Comparison of ENCODE assay signal across 14 cellular contexts in genomic region chr2:109317471-109318090, GRCh38.
DNase-seq lines count a peak whose midpoint lies in the region; ATAC-seq and TF ChIP-seq lines count a peak whose summit lies in the region.
"Had no signal": no experiment of that assay in that cellular context is flagged by ENCODE, and none has a peak within 500 bp of the region (broad histone marks: within the 10 kb centered on the region; RNA-seq: fewer than 3 reads in every experiment).

No MANE protein-coding gene starts in this region.

- no peak for TF ChIP-seq EP300 in esophagus muscularis mucosa (IDR thresholded peaks at IDR 0.05)

- H3K27ac ChIP-seq in breast epithelium (peak overlapping the region; percentile 68 to 76), esophagus muscularis mucosa (replicated peaks in 1 of 4) (peak overlapping the region; percentile 64 to 83 (median 70)), neural progenitor cell (no peak overlapping the region), upper lobe of right lung (peak overlapping the region; percentile 71)
- H3K27ac ChIP-seq: PC-9 had no signal

- no peak for DNase-seq in breast epithelium (ENCODE audit: low spot score in 2 of 2)
- DNase-seq in MCF 10A (ENCODE audit: unreplicated experiment): no peak
- DNase-seq in esophagus muscularis mucosa (ENCODE audit: extremely low spot score): no peak
- no peak for DNase-seq in neural progenitor cell (ENCODE audit: low spot score)
- DNase-seq in upper lobe of right lung: no peak
- DNase-seq in GF-D8 (lab: John Stamatoyannopoulos, UW): no peak
- DNase-seq in 8988T: no peak
- DNase-seq: activated CD4-positive, alpha-beta memory T cell treated with anti-CD3 and anti-CD28 coated beads for 36 hours; activated effector memory CD4-positive, alpha-beta T cell treated with Interleukin-2 at 50 U/mL for 16 hours; NCI-H1092 treated with DMSO at 0.1 percent for 48 hours; PC-9; stimulated activated naive CD8-positive, alpha-beta T cell treated with anti-CD3 and anti-CD28 coated beads, Interleukin-15, amount 100 ng/mL, for 72 hours had no signal

- H3K36me3 Mint-ChIP-seq in MCF 10A (ENCODE audit: insufficient read depth, unreplicated experiment): peaks cover 13% of the 10 kb centered on the region
- H3K36me3 Mint-ChIP-seq in neural progenitor cell: no peaks in the 10 kb centered on the region
- H3K36me3 Mint-ChIP-seq: activated CD4-positive, alpha-beta memory T cell treated with anti-CD3 and anti-CD28 coated beads for 36 hours had no signal

- TF ChIP-seq POLR2A in breast epithelium (IDR thresholded peaks at IDR 0.05) (no peak), esophagus muscularis mucosa (IDR thresholded peaks at IDR 0.05; ENCODE audit: low read depth) (no peak)

- no peak for ATAC-seq in upper lobe of right lung
- no peak for ATAC-seq in HG02678 (IDR thresholded peaks at IDR 0.05; ENCODE audit: unreplicated experiment)

- H3K4me1 ChIP-seq in breast epithelium: peaks cover 11 to 24% of the 10 kb centered on the region in 2 donors
- H3K4me1 ChIP-seq in esophagus muscularis mucosa: peaks cover 46 to 54% (median 49%) of the 10 kb centered on the region in 4 donors
- H3K4me1 ChIP-seq in neural progenitor cell: peaks cover 14% of the 10 kb centered on the region
- H3K4me1 ChIP-seq in upper lobe of right lung: peaks cover 42% of the 10 kb centered on the region

- CTCF ChIA-PET in MCF 10A (lab: Yijun Ruan, JAX): no interaction called here

- peaks cover 14% of the 10 kb centered on the region for H3K4me1 Mint-ChIP-seq in MCF 10A (ENCODE audit: insufficient read depth, unreplicated experiment)
- peaks cover 37% of the 10 kb centered on the region for H3K4me1 Mint-ChIP-seq in neural progenitor cell

- H3K4me3 ChIP-seq in breast epithelium: no peak overlapping the region
- no peak overlapping the region for H3K4me3 ChIP-seq in esophagus muscularis mucosa
- no peak overlapping the region for H3K4me3 ChIP-seq in neural progenitor cell
- no peak overlapping the region for H3K4me3 ChIP-seq in upper lobe of right lung
- H3K4me3 ChIP-seq: PC-9 had no signal

- H3F3A ChIP-seq in neural progenitor cell (ENCODE audit: low read depth): no peaks in the 10 kb centered on the region

- POLR2A ChIA-PET in MCF 10A (lab: Yijun Ruan, JAX): no interaction called here

- no peaks in the 10 kb centered on the region for H3K9me3 ChIP-seq in breast epithelium
- no peaks in the 10 kb centered on the region for H3K9me3 ChIP-seq in esophagus muscularis mucosa
- H3K9me3 ChIP-seq in neural progenitor cell (ENCODE audit: low read depth): no peaks in the 10 kb centered on the region
- H3K9me3 ChIP-seq in upper lobe of right lung: no peaks in the 10 kb centered on the region

- H3K4me3 Mint-ChIP-seq in MCF 10A (ENCODE audit: unreplicated experiment) (no peak overlapping the region), neural progenitor cell (no peak overlapping the region)
- H3K4me3 Mint-ChIP-seq: activated CD4-positive, alpha-beta memory T cell treated with anti-CD3 and anti-CD28 coated beads for 36 hours; stimulated activated naive CD8-positive, alpha-beta T cell treated with anti-CD3 and anti-CD28 coated beads, Interleukin-15, amount 100 ng/mL, for 72 hours; T-helper 2 cell treated with Interferon-gamma antibody and Interleukin-4, amounts not matched to agents 5 μg/mL and 100 μg/mL, for 36 hours had no signal

- no peaks in the 10 kb centered on the region for H3K79me2 ChIP-seq in neural progenitor cell (ENCODE audit: low read depth)

- intact Hi-C loops in breast epithelium (cut with DNase I; ENCODE audit: low total_unique reads) (no loop called here), MCF 10A (cut with micrococcal nuclease) (no loop called here), esophagus muscularis mucosa (cut with DNase I) (no loop called here), upper lobe of right lung (cut with DNase I) (no loop called here)

- no peak for TF ChIP-seq CTCF in breast epithelium (IDR thresholded peaks at IDR 0.05)
- no peak for TF ChIP-seq CTCF in MCF 10A (IDR thresholded peaks at IDR 0.05; ENCODE audit: unreplicated experiment)
- no peak for TF ChIP-seq CTCF in esophagus muscularis mucosa (IDR thresholded peaks at IDR 0.05)
- no peak for TF ChIP-seq CTCF in neural progenitor cell (IDR thresholded peaks at IDR 0.05)
- no peak for TF ChIP-seq CTCF in upper lobe of right lung (IDR thresholded peaks at IDR 0.05)

- no peaks in the 10 kb centered on the region for H3K27me3 Mint-ChIP-seq in MCF 10A (ENCODE audit: insufficient read depth, unreplicated experiment)
- H3K27me3 Mint-ChIP-seq in neural progenitor cell (ENCODE audit: insufficient read depth, low read depth): peaks cover 3% of the 10 kb centered on the region
- H3K27me3 Mint-ChIP-seq: stimulated activated naive CD8-positive, alpha-beta T cell treated with anti-CD3 and anti-CD28 coated beads, Interleukin-15, amount 100 ng/mL, for 72 hours had no signal

- no peak overlapping the region for H3K4me2 ChIP-seq in neural progenitor cell
- H3K4me2 ChIP-seq: PC-9 had no signal

- H3K9ac ChIP-seq in neural progenitor cell: no peak overlapping the region

- H3K36me3 ChIP-seq in breast epithelium (no peaks in the 10 kb centered on the region), esophagus muscularis mucosa (no peaks in the 10 kb centered on the region), neural progenitor cell (no peaks in the 10 kb centered on the region), upper lobe of right lung (no peaks in the 10 kb centered on the region)

- no peaks in the 10 kb centered on the region for H3K27me3 ChIP-seq in breast epithelium
- H3K27me3 ChIP-seq in esophagus muscularis mucosa: no peaks in the 10 kb centered on the region
- H3K27me3 ChIP-seq in neural progenitor cell: no peaks in the 10 kb centered on the region
- no peaks in the 10 kb centered on the region for H3K27me3 ChIP-seq in upper lobe of right lung

- H3K27ac Mint-ChIP-seq in MCF 10A (ENCODE audit: low read depth, unreplicated experiment) (no peak overlapping the region), neural progenitor cell (peak overlapping the region; percentile 85)
- H3K27ac Mint-ChIP-seq: activated CD4-positive, alpha-beta memory T cell treated with anti-CD3 and anti-CD28 coated beads for 36 hours; stimulated activated naive CD8-positive, alpha-beta T cell treated with anti-CD3 and anti-CD28 coated beads, Interleukin-15, amount 100 ng/mL, for 72 hours; T-helper 2 cell treated with Interferon-gamma antibody and Interleukin-4, amounts not matched to agents 5 μg/mL and 100 μg/mL, for 36 hours had no signal

- no peak overlapping the region for H2AFZ ChIP-seq in neural progenitor cell (replicated peaks)
- H2AFZ ChIP-seq: PC-9 had no signal

- no TSS peak for BruUV-seq in MCF 10A (replicated peaks; lab: Mats Ljungman, UMichigan)

- WGBS in esophagus muscularis mucosa: 88% methylated on average over 15 of the region's 15 CpGs

- no peaks in the 10 kb centered on the region for H4K20me1 ChIP-seq in neural progenitor cell (ENCODE audit: low read depth)

- H3K9me3 Mint-ChIP-seq in MCF 10A (ENCODE audit: unreplicated experiment) (no peaks in the 10 kb centered on the region), neural progenitor cell (peaks cover 2% of the 10 kb centered on the region)
- H3K9me3 Mint-ChIP-seq: activated CD4-positive, alpha-beta memory T cell treated with anti-CD3 and anti-CD28 coated beads for 36 hours; stimulated activated naive CD8-positive, alpha-beta T cell treated with anti-CD3 and anti-CD28 coated beads, Interleukin-15, amount 100 ng/mL, for 72 hours; T-helper 2 cell treated with Interferon-gamma antibody and Interleukin-4, amounts not matched to agents 5 μg/mL and 100 μg/mL, for 36 hours had no signal
